In genomic region chr3:136752046-136752326, GRCh38 we compare ENCODE assay signal across 8 cellular contexts. TPM values are rescaled to one million over a fixed set of nuclear protein-coding genes. Genes with fewer than 3 reads are reported as not detected.
DNase-seq lines count a peak whose midpoint lies in the region; ATAC-seq and TF ChIP-seq lines count a peak whose summit lies in the region.

No MANE protein-coding gene starts in this region.

- peaks cover 13% of the 10 kb centered on the region for H3K4me1 ChIP-seq in MM.1S (ENCODE audit: low read length)
- H3K4me1 ChIP-seq in thoracic aorta (ENCODE audit: control insufficient read depth in 1 of 2, low read depth in 2 of 2) = peaks cover 25 to 50% of the 10 kb centered on the region in 2 donors

- H3K4me3 ChIP-seq in MM.1S (ENCODE audit: low read length) = peak overlapping the region; percentile 88
- peak overlapping the region; percentile 66 for H3K4me3 ChIP-seq in astrocyte of the spinal cord (ENCODE audit: low read depth, low read length)
- H3K4me3 ChIP-seq in thoracic aorta = peak overlapping the region; percentile 94

- no peaks in the 10 kb centered on the region for H4K20me1 ChIP-seq in MM.1S (ENCODE audit: insufficient read depth, low read length)

- DNase-seq in NCI-H345 (lab: John Stamatoyannopoulos, UW) = peak; percentile 63
- DNase-seq in NCI-H345 treated with DMSO at 0.1 percent for 48 hours (lab: John Stamatoyannopoulos, UW; ENCODE audit: unreplicated experiment) = no peak
- peak; percentile 49 for DNase-seq in MM.1S
- DNase-seq in astrocyte of the spinal cord (ENCODE audit: low read depth, low spot score) = no peak
- no peak for DNase-seq in thoracic aorta (ENCODE audit: low spot score)
- no peak for DNase-seq in HK-2 (ENCODE audit: unreplicated experiment)

- no peak overlapping the region for H3K4me2 ChIP-seq in MM.1S (ENCODE audit: low read depth, low read length)

- ATAC-seq in GM21825 (IDR thresholded peaks at IDR 0.05; ENCODE audit: unreplicated experiment) (peak; percentile 10), thoracic aorta (ENCODE audit: insufficient number of reproducible peaks, low FRiP score, low read depth) (peak; percentile 7)

- H3K27me3 ChIP-seq in MM.1S (replicated peaks; ENCODE audit: insufficient read depth, low read length) = no peaks in the 10 kb centered on the region
- H3K27me3 ChIP-seq in layer of hippocampus (ENCODE audit: control insufficient read depth, insufficient read depth, low read length) = no peaks in the 10 kb centered on the region
- H3K27me3 ChIP-seq in thoracic aorta (replicated peaks; ENCODE audit: insufficient read depth) = no peaks in the 10 kb centered on the region

- in situ Hi-C loops in astrocyte of the spinal cord (cut with HindIII; ENCODE audit: low sequenced_read_pairs) = no loop called here

- H3K36me3 ChIP-seq in MM.1S (replicated peaks; ENCODE audit: insufficient read depth, low read length) = no peaks in the 10 kb centered on the region
- no peaks in the 10 kb centered on the region for H3K36me3 ChIP-seq in thoracic aorta

- H3K9me3 ChIP-seq in MM.1S (replicated peaks; ENCODE audit: insufficient read depth, low read length) (no peaks in the 10 kb centered on the region), thoracic aorta (no peaks in the 10 kb centered on the region)

- no peaks in the 10 kb centered on the region for H3K9me2 ChIP-seq in MM.1S (replicated peaks; ENCODE audit: insufficient read depth, low read length)

- peaks cover 14% of the 10 kb centered on the region for H3F3A ChIP-seq in MM.1S (ENCODE audit: insufficient read depth, low read length)

- H3K27ac ChIP-seq in MM.1S (ENCODE audit: low read length) (peak overlapping the region; percentile 96), layer of hippocampus (ENCODE audit: low read depth, low read length) (peak overlapping the region; percentile 99), thoracic aorta (peak overlapping the region; percentile 94 to 96)

- peaks cover 45% of the 10 kb centered on the region for H3K79me2 ChIP-seq in MM.1S (ENCODE audit: low read length)

- H2AFZ ChIP-seq in MM.1S (ENCODE audit: low read length) = no peak overlapping the region

- peak overlapping the region; percentile 92 for H3K9ac ChIP-seq in MM.1S (ENCODE audit: low read length)

- no peak for TF ChIP-seq CTCF in MM.1S (IDR thresholded peaks at IDR 0.05; ENCODE audit: low read length)
- no peak for TF ChIP-seq CTCF in astrocyte of the spinal cord (IDR thresholded peaks at IDR 0.05; ENCODE audit: low read depth, low read length)
- TF ChIP-seq CTCF in thoracic aorta (IDR thresholded peaks at IDR 0.05) = no peak

RNA-seq across cellular contexts. Expression of gene STAG1, which starts 0.2 kb away (rescaled TPM):
- total RNA-seq in thoracic aorta = 10 to 100 TPM; 26.8 to 56.4 TPM

Comparison
In these comparisons a context has a peak if more than half of its experiments do, and no peak if none do; other contexts are left out.
1. DNase-seq: peak in NCI-H345 (single experiment) and MM.1S (single experiment); none in NCI-H345 treated with DMSO at 0.1 percent for 48 hours (single experiment), astrocyte of the spinal cord (single experiment), thoracic aorta (single experiment) and HK-2 (single experiment).
2. Peak in every context shown above with its lines, with median percentiles within 50 percentile points of each other: H3K27ac ChIP-seq and H3K4me3 ChIP-seq.